ENCODE assay signal across 17 cellular contexts in genomic region chr1:61636814-61637213, GRCh38.
"Had no signal": no experiment of that assay in that cellular context is flagged by ENCODE, and none has a peak within 500 bp of the region (broad histone marks: within the 10 kb centered on the region; RNA-seq: fewer than 3 reads in every experiment).

No MANE protein-coding gene starts in this region.

- H3K27me3 ChIP-seq: breast epithelium, dorsolateral prefrontal cortex, gastrocnemius medialis, heart right ventricle, left lung, right lobe of liver, upper lobe of left lung had no signal

- ATAC-seq: activated CD8-positive, alpha-beta memory T cell treated with anti-CD3 and anti-CD28 coated beads, Interleukin-2, amount 10 ng/mL, durations not matched to agents 7 days and 5 days; activated T-cell treated with anti-CD3 and anti-CD28 coated beads, Interleukin-2, amount 50 U/mL, for 4 hours; gastrocnemius medialis; heart right ventricle; left lung; natural killer cell; stimulated activated memory B cell treated with anti-CD40 and anti-IgM and Interleukin-4, amounts not matched to agents 10 μg/mL and 1 μg/mL and 100 μg/mL, for 72 hours had no signal

- H3K36me3 ChIP-seq: breast epithelium, gastrocnemius medialis, heart right ventricle, left lung, right lobe of liver, upper lobe of left lung had no signal

- H3K27ac ChIP-seq: dorsolateral prefrontal cortex, left lung, right lobe of liver had no signal

- DNase-seq: activated CD4-positive, alpha-beta T cell treated with anti-CD3 and anti-CD28 coated beads for 1 hour; activated CD4-positive, alpha-beta T cell treated with anti-CD3 and anti-CD28 coated beads, Interleukin-2, amount 50 U/mL, for 48 hours; activated CD8-positive, alpha-beta memory T cell treated with anti-CD3 and anti-CD28 coated beads, Interleukin-2, amount 10 ng/mL, durations not matched to agents 7 days and 5 days; activated gamma-delta T cell; activated T-cell treated with anti-CD3 and anti-CD28 coated beads, Interleukin-2, amount 50 U/mL, for 4 hours; amygdala; dorsolateral prefrontal cortex; gastrocnemius medialis; heart right ventricle; islet precursor cell; left lung; natural killer cell; occipital lobe; right lobe of liver; upper lobe of left lung had no signal

- H3K4me3 ChIP-seq: breast epithelium, dorsolateral prefrontal cortex, gastrocnemius medialis, heart right ventricle, left lung, right lobe of liver, upper lobe of left lung had no signal

- H3K4me1 ChIP-seq: left lung, right lobe of liver had no signal

- H3K9me3 ChIP-seq: breast epithelium, gastrocnemius medialis, heart right ventricle, left lung, right lobe of liver, upper lobe of left lung had no signal
